1 cellular context compared by ENCODE assay signal in genomic region chr22:31119026-31119717, GRCh38.
TF ChIP-seq lines count a peak whose summit lies in the region.

No MANE protein-coding gene starts in this region.

TF ChIP-seq in A549, 52 proteins besides CTCF, POLR2A, EP300 and RAD21:
- TF ChIP-seq EHMT2 (IDR thresholded peaks at IDR 0.05; ENCODE audit: low read depth) (no peak), ZFP36 (IDR thresholded peaks at IDR 0.05; ENCODE audit: borderline replicate concordance, partially characterized antibody) (peak; percentile 27)
TF ChIP-seq in A549: peak in this region for 1.
